ENCODE assay signal across 20 cellular contexts in the genomic region with DNA sequence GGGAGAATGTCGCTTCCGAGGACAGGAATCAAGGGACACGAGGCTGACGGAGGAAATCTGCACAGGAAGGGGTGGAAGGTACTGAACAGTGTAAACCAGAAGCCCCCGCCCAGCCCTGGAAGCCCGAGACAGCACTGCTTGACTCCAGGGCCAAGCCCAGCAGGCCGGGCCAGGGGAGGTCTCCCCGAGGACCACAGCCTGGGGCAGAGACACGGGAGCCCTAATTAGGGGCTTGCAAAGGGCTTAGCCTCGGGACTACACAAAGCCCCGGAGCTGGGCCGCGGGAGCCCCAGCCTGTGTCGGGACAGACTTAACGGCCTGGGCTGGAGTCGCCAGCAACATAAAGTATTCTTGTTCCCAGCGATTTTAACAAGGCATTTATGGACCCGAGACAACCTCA.
"Had no signal": no experiment of that assay in that cellular context is flagged by ENCODE, and none has a peak within 500 bp of the region (broad histone marks: within the 10 kb centered on the region; RNA-seq: fewer than 3 reads in every experiment).

No MANE protein-coding gene starts in this region.

- ATAC-seq: gastroesophageal sphincter; left colon; left ventricle myocardium superior; stimulated activated naive CD8-positive, alpha-beta T cell treated with anti-CD3 and anti-CD28 coated beads, Interleukin-15, Interleukin-2, amounts not matched to agents 100 U/mL and 50 U/mL, for 24 hours had no signal

- DNase-seq: colonic mucosa; dermis blood vessel endothelial cell; esophagus squamous epithelium; foreskin fibroblast; immature natural killer cell; kidney; left colon; left ventricle myocardium superior; mesendoderm; naive B cell; right cardiac atrium; small intestine; stimulated activated CD4-positive, alpha-beta T cell treated with anti-CD3 and anti-CD28 coated beads, Interleukin-12 subunit alpha, Interleukin-12 subunit beta, amount 100 ng/mL, for 4 hours; stimulated activated naive CD8-positive, alpha-beta T cell treated with anti-CD3 and anti-CD28 coated beads, Interleukin-15, Interleukin-2, amounts not matched to agents 100 U/mL and 50 U/mL, for 24 hours; upper lobe of left lung; uterus had no signal

- H3K9me3 ChIP-seq: colonic mucosa, esophagus squamous epithelium, gastroesophageal sphincter, neutrophil, suprapubic skin, thyroid gland, upper lobe of left lung, uterus had no signal

- H3K27ac ChIP-seq: colonic mucosa, esophagus squamous epithelium, gastroesophageal sphincter, neutrophil, suprapubic skin, thyroid gland, upper lobe of left lung, uterus had no signal

- H3K4me1 ChIP-seq: colonic mucosa, gastroesophageal sphincter, thyroid gland, upper lobe of left lung, uterus had no signal

- H3K36me3 ChIP-seq: colonic mucosa, esophagus squamous epithelium, gastroesophageal sphincter, neutrophil, suprapubic skin, thyroid gland, upper lobe of left lung, uterus had no signal

- H3K27me3 ChIP-seq: colonic mucosa, gastroesophageal sphincter, thyroid gland, upper lobe of left lung, uterus had no signal

- H3K4me3 ChIP-seq: colonic mucosa, esophagus squamous epithelium, gastroesophageal sphincter, suprapubic skin, thyroid gland, upper lobe of left lung, uterus had no signal
